13 cellular contexts compared by ENCODE assay signal in the genomic region with DNA sequence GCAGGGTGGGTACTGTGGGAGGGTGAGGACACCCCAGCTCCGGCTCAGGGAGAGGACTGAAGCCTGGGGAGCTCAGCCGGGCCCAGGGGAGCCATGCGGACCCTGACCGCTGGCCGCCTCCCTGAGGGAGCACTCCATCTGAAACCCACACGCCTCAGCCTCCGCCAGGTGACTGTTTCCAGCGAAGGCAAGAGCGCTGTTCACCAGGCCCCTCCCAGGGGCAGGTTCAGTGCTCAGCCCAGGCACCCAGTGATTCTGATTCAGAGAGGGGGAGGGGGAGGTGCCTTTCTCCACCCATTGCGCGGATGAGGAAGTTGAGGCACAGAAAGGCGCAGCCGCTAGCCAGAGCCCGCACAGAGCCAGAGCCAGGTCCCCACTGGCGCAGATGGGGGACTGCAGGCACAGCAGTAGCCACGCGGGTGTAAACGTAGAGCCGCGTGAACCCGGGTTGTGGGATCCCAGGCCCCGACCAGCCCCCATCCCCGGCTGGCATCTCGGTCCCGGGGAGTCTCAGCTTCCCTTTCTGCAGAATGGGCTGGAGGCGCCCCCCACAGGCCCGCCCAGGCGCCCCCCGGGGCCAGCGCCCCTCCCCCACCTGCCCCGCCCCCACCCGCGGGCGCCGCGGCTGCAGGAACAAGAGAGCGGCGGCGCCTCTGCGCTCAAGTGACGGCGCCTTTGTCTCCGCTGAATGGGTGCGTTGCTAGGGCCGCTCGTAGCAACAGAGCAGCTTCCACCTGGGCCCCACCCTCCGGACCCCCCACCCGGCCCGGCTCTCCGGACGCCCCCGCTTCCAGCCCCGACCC. TPM values are rescaled to one million over a fixed set of nuclear protein-coding genes. Genes with fewer than 3 reads are reported as not detected.
A peak's percentile ranks its signal among the peaks of the same experiment; 100 is the strongest.
DNase-seq lines count a peak whose midpoint lies in the region; FAIRE-seq and TF ChIP-seq lines count a peak whose summit lies in the region.
"Had no signal": no experiment of that assay in that cellular context is flagged by ENCODE, and none has a peak within 500 bp of the region (broad histone marks: within the 10 kb centered on the region; RNA-seq: fewer than 3 reads in every experiment).

No MANE protein-coding gene starts in this region.

- no peaks in the 10 kb centered on the region for H3K9me3 ChIP-seq in BLaER1 treated with 17β-estradiol and CSF1 and Interleukin-3, amounts not matched to agents 10 nM and 100 nM (replicated peaks in 1 of 11)
- H3K9me3 ChIP-seq in iPS-20b (ENCODE audit: insufficient read depth, low read depth, low read length) (no peaks in the 10 kb centered on the region), thyroid gland (no peaks in the 10 kb centered on the region)
- H3K9me3 ChIP-seq: thoracic aorta had no signal

- H3K4me3 ChIP-seq in BLaER1 treated with 17β-estradiol and CSF1 and Interleukin-3, amounts not matched to agents 10 nM and 100 nM, result no peak overlapping the region
- H3K4me3 ChIP-seq in iPS-20b (ENCODE audit: low read length), result peak overlapping the region; percentile 57; the same call in 1 of the 2 replicates
- H3K4me3 ChIP-seq in thyroid gland (replicated peaks in 1 of 3), result no peak overlapping the region
- H3K4me3 ChIP-seq: thoracic aorta had no signal

- H4K20me1 ChIP-seq in BLaER1 treated with 17β-estradiol and CSF1 and Interleukin-3, amounts not matched to agents 10 nM and 100 nM, result no peaks in the 10 kb centered on the region; a peak in 2 of 22 replicates

- WGBS in thyroid gland, 2 donors, result 14 to 27% methylated on average over 13 to 21 of the region's 53 CpGs

- intact Hi-C loops in thyroid gland (cut with DNase I), result no loop called here

- no peak overlapping the region for H3K27ac ChIP-seq in BLaER1 treated with 17β-estradiol and CSF1 and Interleukin-3, amounts not matched to agents 10 nM and 100 nM
- H3K27ac ChIP-seq in iPS-20b (ENCODE audit: low read length), result no peak overlapping the region
- H3K27ac ChIP-seq in thyroid gland, result no peak overlapping the region
- H3K27ac ChIP-seq: thoracic aorta, WERI-Rb-1 had no signal

- peaks cover 17 to 38% (median 26%) of the 10 kb centered on the region in 10 experiments for H3K4me1 ChIP-seq in BLaER1 treated with 17β-estradiol and CSF1 and Interleukin-3, amounts not matched to agents 10 nM and 100 nM
- H3K4me1 ChIP-seq in iPS-20b (ENCODE audit: insufficient read depth, low read length) (peaks cover 4% of the 10 kb centered on the region; the same call in 1 of the 2 replicates), thyroid gland (peaks cover 0 to 8% of the 10 kb centered on the region in 2 donors)

- H3K4me2 ChIP-seq in BLaER1 treated with 17β-estradiol and CSF1 and Interleukin-3, amounts not matched to agents 10 nM and 100 nM, result peak overlapping the region; percentile 7 to 83 (median 74); a peak in 18 of 22 replicates

- POLR2A ChIA-PET in HEK293T (lab: Yijun Ruan, JAX), result no interaction called here

- CTCF ChIA-PET in HEK293T (lab: Yijun Ruan, JAX), result no interaction called here

- no peak for TF ChIP-seq CTCF in thyroid gland (IDR thresholded peaks at IDR 0.05)

- FAIRE-seq in GM19239 (lab: Jason Lieb, UNC), result no peak

- H3K27me3 ChIP-seq in BLaER1 treated with 17β-estradiol and CSF1 and Interleukin-3, amounts not matched to agents 10 nM and 100 nM, result peaks cover 14 to 26% (median 22%) of the 10 kb centered on the region in 11 experiments; a peak in 21 of 22 replicates
- H3K27me3 ChIP-seq in iPS-20b (ENCODE audit: insufficient read depth, low read length) (peaks cover 63% of the 10 kb centered on the region), thyroid gland (peaks cover 21% of the 10 kb centered on the region)

- no peak overlapping the region for H3K9ac ChIP-seq in BLaER1 treated with 17β-estradiol and CSF1 and Interleukin-3, amounts not matched to agents 10 nM and 100 nM
- H3K9ac ChIP-seq in iPS-20b (ENCODE audit: low read depth, low read length), result no peak overlapping the region; the same call in 1 of the 2 replicates

- no peaks in the 10 kb centered on the region for H3K36me3 ChIP-seq in BLaER1 treated with 17β-estradiol and CSF1 and Interleukin-3, amounts not matched to agents 10 nM and 100 nM
- H3K36me3 ChIP-seq in iPS-20b (ENCODE audit: insufficient read depth, low read depth, low read length) (no peaks in the 10 kb centered on the region), thyroid gland (no peaks in the 10 kb centered on the region)
- H3K36me3 ChIP-seq: thoracic aorta, WERI-Rb-1 had no signal

- no peak for TF ChIP-seq POLR2A in thyroid gland (IDR thresholded peaks at IDR 0.05)

- DNase-seq in HEK293T (ENCODE audit: extremely low spot score) (peak; percentile 53), RPMI8226 (peak; percentile 50), NCI-H524 treated with DMSO at 0.1 percent for 48 hours (lab: John Stamatoyannopoulos, UW) (no peak), GM19239 (ENCODE audit: insufficient read length, low spot score) (no peak), thyroid gland (no peak)
- no peak for DNase-seq in activated CD8-positive, alpha-beta memory T cell treated with anti-CD3 and anti-CD28 coated beads, Interleukin-2, amount 50 U/mL, for 4 hours
- DNase-seq: activated naive CD8-positive, alpha-beta T cell treated with anti-CD3 and anti-CD28 coated beads for 36 hours; WERI-Rb-1 had no signal

TF ChIP-seq in HEK293T, 16 proteins besides CTCF, POLR2A, EP300 and RAD21:
- TF ChIP-seq SUZ12 (IDR thresholded peaks at IDR 0.05) (no peak), BHLHE40 (IDR thresholded peaks at IDR 0.05; ENCODE audit: borderline replicate concordance) (no peak), ARNT (IDR thresholded peaks at IDR 0.05) (no peak), FOXK2 (IDR thresholded peaks at IDR 0.05) (no peak), CTBP1 (IDR thresholded peaks at IDR 0.05; ENCODE audit: borderline replicate concordance) (no peak), ZNF384 (IDR thresholded peaks at IDR 0.05) (no peak), ELF4 (IDR thresholded peaks at IDR 0.05) (no peak), NFRKB (IDR thresholded peaks at IDR 0.05) (no peak), HDGF (IDR thresholded peaks at IDR 0.05; ENCODE audit: borderline replicate concordance) (no peak), FOXA1 (IDR thresholded peaks at IDR 0.05) (no peak), L3MBTL2 (conservative IDR thresholded peaks at IDR 0.05) (no peak), SP1 (IDR thresholded peaks at IDR 0.05) (no peak), FOXM1 (IDR thresholded peaks at IDR 0.05; ENCODE audit: borderline replicate concordance) (no peak)
- TF ChIP-seq, protein P1, sequence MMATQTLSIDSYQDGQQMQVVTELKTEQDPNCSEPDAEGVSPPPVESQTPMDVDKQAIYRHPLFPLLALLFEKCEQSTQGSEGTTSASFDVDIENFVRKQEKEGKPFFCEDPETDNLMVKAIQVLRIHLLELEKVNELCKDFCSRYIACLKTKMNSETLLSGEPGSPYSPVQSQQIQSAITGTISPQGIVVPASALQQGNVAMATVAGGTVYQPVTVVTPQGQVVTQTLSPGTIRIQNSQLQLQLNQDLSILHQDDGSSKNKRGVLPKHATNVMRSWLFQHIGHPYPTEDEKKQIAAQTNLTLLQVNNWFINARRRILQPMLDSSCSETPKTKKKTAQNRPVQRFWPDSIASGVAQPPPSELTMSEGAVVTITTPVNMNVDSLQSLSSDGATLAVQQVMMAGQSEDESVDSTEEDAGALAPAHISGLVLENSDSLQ (IDR thresholded peaks at IDR 0.05), result no peak

RNA-seq across cellular contexts. Expression of a gene that starts 27.2 kb away (rescaled TPM):
- not detected for total RNA-seq in thyroid gland
- total RNA-seq: activated naive CD8-positive, alpha-beta T cell treated with anti-CD3 and anti-CD28 coated beads for 36 hours; NCI-H460; thoracic aorta had no signal

RNA-seq across cellular contexts. Expression of a gene that starts 29.8 kb away (rescaled TPM):
- under 1 TPM in 1 of 4 donors, not detected in 3; 0.40 TPM for total RNA-seq in thyroid gland
- total RNA-seq: activated naive CD8-positive, alpha-beta T cell treated with anti-CD3 and anti-CD28 coated beads for 36 hours; mononuclear cell; NCI-H460; thoracic aorta had no signal

Comparison
In these comparisons a context has a peak if more than half of its experiments do, and no peak if none do; other contexts are left out.
1. DNase-seq: peak in HEK293T (single experiment) and RPMI8226 (single experiment); none in NCI-H524 treated with DMSO at 0.1 percent for 48 hours (single experiment), GM19239 (single experiment), thyroid gland (0 of 2) and activated CD8-positive, alpha-beta memory T cell treated with anti-CD3 and anti-CD28 coated beads, Interleukin-2, amount 50 U/mL, for 4 hours (single experiment).